Comparison of ENCODE assay signal across 1 cellular context in the genomic region with DNA sequence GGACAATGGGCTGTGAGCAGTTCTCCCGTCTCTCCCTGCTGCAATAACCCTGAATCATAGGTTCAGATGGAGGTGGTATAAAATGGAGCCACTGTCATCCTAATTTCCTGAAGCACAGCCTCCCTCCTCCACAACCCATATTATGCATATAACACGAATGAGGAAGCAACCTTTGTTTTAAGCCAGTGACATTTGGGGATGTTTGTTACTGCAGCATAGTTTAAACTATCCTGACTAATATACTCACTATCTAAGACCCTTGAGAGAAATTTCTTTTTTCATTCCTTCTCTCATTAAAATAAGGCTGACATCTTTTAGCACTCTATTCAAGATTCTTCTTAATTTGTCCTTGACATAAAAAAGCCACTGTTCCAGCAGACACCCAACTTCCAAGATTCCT.
TF ChIP-seq lines count a peak whose summit lies in the region.

No MANE protein-coding gene starts in this region.

TF ChIP-seq in HepG2, 621 proteins besides CTCF, POLR2A, EP300 and RAD21:
- TF ChIP-seq, protein P1, sequence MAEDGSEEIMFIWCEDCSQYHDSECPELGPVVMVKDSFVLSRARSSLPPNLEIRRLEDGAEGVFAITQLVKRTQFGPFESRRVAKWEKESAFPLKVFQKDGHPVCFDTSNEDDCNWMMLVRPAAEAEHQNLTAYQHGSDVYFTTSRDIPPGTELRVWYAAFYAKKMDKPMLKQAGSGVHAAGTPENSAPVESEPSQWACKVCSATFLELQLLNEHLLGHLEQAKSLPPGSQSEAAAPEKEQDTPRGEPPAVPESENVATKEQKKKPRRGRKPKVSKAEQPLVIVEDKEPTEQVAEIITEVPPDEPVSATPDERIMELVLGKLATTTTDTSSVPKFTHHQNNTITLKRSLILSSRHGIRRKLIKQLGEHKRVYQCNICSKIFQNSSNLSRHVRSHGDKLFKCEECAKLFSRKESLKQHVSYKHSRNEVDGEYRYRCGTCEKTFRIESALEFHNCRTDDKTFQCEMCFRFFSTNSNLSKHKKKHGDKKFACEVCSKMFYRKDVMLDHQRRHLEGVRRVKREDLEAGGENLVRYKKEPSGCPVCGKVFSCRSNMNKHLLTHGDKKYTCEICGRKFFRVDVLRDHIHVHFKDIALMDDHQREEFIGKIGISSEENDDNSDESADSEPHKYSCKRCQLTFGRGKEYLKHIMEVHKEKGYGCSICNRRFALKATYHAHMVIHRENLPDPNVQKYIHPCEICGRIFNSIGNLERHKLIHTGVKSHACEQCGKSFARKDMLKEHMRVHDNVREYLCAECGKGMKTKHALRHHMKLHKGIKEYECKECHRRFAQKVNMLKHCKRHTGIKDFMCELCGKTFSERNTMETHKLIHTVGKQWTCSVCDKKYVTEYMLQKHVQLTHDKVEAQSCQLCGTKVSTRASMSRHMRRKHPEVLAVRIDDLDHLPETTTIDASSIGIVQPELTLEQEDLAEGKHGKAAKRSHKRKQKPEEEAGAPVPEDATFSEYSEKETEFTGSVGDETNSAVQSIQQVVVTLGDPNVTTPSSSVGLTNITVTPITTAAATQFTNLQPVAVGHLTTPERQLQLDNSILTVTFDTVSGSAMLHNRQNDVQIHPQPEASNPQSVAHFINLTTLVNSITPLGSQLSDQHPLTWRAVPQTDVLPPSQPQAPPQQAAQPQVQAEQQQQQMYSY (CRISPR knock-in tag; IDR thresholded peaks at IDR 0.05), result no peak
- TF ChIP-seq RBAK (CRISPR knock-in tag; IDR thresholded peaks at IDR 0.05), result peak; percentile 90
- peak; percentile 100 for TF ChIP-seq ZNF12 (CRISPR knock-in tag; IDR thresholded peaks at IDR 0.05)
